Comparison of ENCODE assay signal across 1 cellular context in genomic region chr6:27472617-27473400, GRCh38.
A peak's percentile ranks its signal among the peaks of the same experiment; 100 is the strongest.
TF ChIP-seq lines count a peak whose summit lies in the region.

TSS of gene ZNF184 (minus strand) at chr6:27473105. CDS start at chr6:27472294, 811 bp downstream.

TF ChIP-seq in K562, 482 proteins besides CTCF, POLR2A, EP300 and RAD21 (continued from another document and continues in another):
- TF ChIP-seq GMEB1 (CRISPR knock-in tag; IDR thresholded peaks at IDR 0.05) (peak; percentile 96), RB1 (IDR thresholded peaks at IDR 0.05; ENCODE audit: low read depth) (peak; percentile 65), RBM14 (IDR thresholded peaks at IDR 0.05; ENCODE audit: borderline replicate concordance, insufficient read depth, low read depth, low read length) (no peak), DACH1 (IDR thresholded peaks at IDR 0.05; ENCODE audit: partially characterized antibody) (no peak), TEAD2 (tag; IDR thresholded peaks at IDR 0.05) (no peak), HLTF (IDR thresholded peaks at IDR 0.05) (no peak), IRF2 (CRISPR knock-in tag; IDR thresholded peaks at IDR 0.05) (no peak), ZNF717 (CRISPR knock-in tag; IDR thresholded peaks at IDR 0.05) (no peak), U2AF1 (optimal IDR thresholded peaks at IDR 0.05; ENCODE audit: low read depth, low read length) (no peak), ZNF143 (CRISPR knock-in tag; IDR thresholded peaks at IDR 0.05) (peak; percentile 90), HDGF (IDR thresholded peaks at IDR 0.05) (no peak), NELFE (IDR thresholded peaks at IDR 0.05; ENCODE audit: insufficient read depth, insufficient read length) (no peak), ZKSCAN3 (CRISPR knock-in tag; IDR thresholded peaks at IDR 0.05) (no peak), ZNF280A (IDR thresholded peaks at IDR 0.05; ENCODE audit: low read depth, partially characterized antibody) (no peak), HCFC1 (IDR thresholded peaks at IDR 0.05; ENCODE audit: low read depth, low read length) (peak; percentile 91), ZNF175 (CRISPR knock-in tag; IDR thresholded peaks at IDR 0.05; ENCODE audit: low read depth) (no peak; the same call in 1 of the 2 replicates), SIN3B (IDR thresholded peaks at IDR 0.05; ENCODE audit: low read depth) (peak; percentile 48; the same call in 1 of the 2 replicates), ZBTB49 (CRISPR knock-in tag; IDR thresholded peaks at IDR 0.05; ENCODE audit: borderline replicate concordance) (no peak), SRSF7 (optimal IDR thresholded peaks at IDR 0.05; ENCODE audit: low read depth, low read length) (no peak), ZNF512 (tag; IDR thresholded peaks at IDR 0.05) (no peak), SMC3 (conservative IDR thresholded peaks at IDR 0.05; ENCODE audit: insufficient read depth, low read depth, low read length) (0 out of 2 replicates have a peak, but pooled peaks have one; percentile 7), E2F1 (CRISPR knock-in tag; IDR thresholded peaks at IDR 0.05) (peak; percentile 92), MLX (CRISPR knock-in tag; conservative IDR thresholded peaks at IDR 0.05) (0 out of 4 replicates have a peak, but pooled peaks of 1 of the 2 experiments have one; percentile 75), ZC3H4 (CRISPR knock-in tag; IDR thresholded peaks at IDR 0.05; ENCODE audit: borderline replicate concordance) (no peak), NFE2L1 (tag; IDR thresholded peaks at IDR 0.05; ENCODE audit: borderline replicate concordance, low read depth) (no peak), MTA1 (IDR thresholded peaks at IDR 0.05; ENCODE audit: borderline replicate concordance) (peak; percentile 32; the same call in 1 of the 2 replicates), STAT5A (IDR thresholded peaks at IDR 0.05; ENCODE audit: borderline replicate concordance, low read length) (no peak), MYNN (IDR thresholded peaks at IDR 0.05) (0 out of 2 replicates have a peak, but pooled peaks have one; percentile 32), MYNN (CRISPR knock-in tag; IDR thresholded peaks at IDR 0.05) (no peak), TEAD4 (IDR thresholded peaks at IDR 0.05; ENCODE audit: low read length) (peak; percentile 5; the same call in 1 of the 2 replicates), TEAD4 (CRISPR knock-in tag; IDR thresholded peaks at IDR 0.05; ENCODE audit: borderline replicate concordance) (no peak), ZNF311 (CRISPR knock-in tag; IDR thresholded peaks at IDR 0.05) (0 out of 2 replicates have a peak, but pooled peaks have one; percentile 18), SOX6 (IDR thresholded peaks at IDR 0.05) (peak; percentile 93), EHMT2 (IDR thresholded peaks at IDR 0.05) (no peak), RHOXF2B (CRISPR knock-in tag; conservative IDR thresholded peaks at IDR 0.05) (no peak), NFIX (CRISPR knock-in tag; IDR thresholded peaks at IDR 0.05; ENCODE audit: low read depth) (no peak), ZNF354B (CRISPR knock-in tag; IDR thresholded peaks at IDR 0.05) (no peak), RBM25 (IDR thresholded peaks at IDR 0.05; ENCODE audit: low read depth, low read length, severe bottlenecking) (no peak), ZNF23 (CRISPR knock-in tag; IDR thresholded peaks at IDR 0.05) (no peak), RFX1 (IDR thresholded peaks at IDR 0.05) (peak; percentile 100), ZNF24 (IDR thresholded peaks at IDR 0.05) (no peak), FOXK1 (CRISPR knock-in tag; IDR thresholded peaks at IDR 0.05; ENCODE audit: borderline replicate concordance) (no peak; the same call in 1 of the 2 replicates), ZNF766 (CRISPR knock-in tag; conservative IDR thresholded peaks at IDR 0.05) (no peak), TAF15 (IDR thresholded peaks at IDR 0.05; ENCODE audit: low read depth, low read length) (no peak), NFE2 (IDR thresholded peaks at IDR 0.05; ENCODE audit: low read depth) (no peak), MTA3 (IDR thresholded peaks at IDR 0.05; ENCODE audit: borderline replicate concordance) (peak; percentile 57), EP400 (IDR thresholded peaks at IDR 0.05) (peak; percentile 89), ZNF212 (CRISPR knock-in tag; IDR thresholded peaks at IDR 0.05) (no peak; the same call in 1 of the 2 replicates), MBD1 (CRISPR knock-in tag; IDR thresholded peaks at IDR 0.05) (no peak), HMG20B (CRISPR knock-in tag; IDR thresholded peaks at IDR 0.05) (no peak; the same call in 1 of the 2 replicates), BRF2 (IDR thresholded peaks at IDR 0.05; ENCODE audit: borderline replicate concordance, insufficient read depth, insufficient read length) (no peak), TGIF2 (CRISPR knock-in tag; IDR thresholded peaks at IDR 0.05) (peak; percentile 33; the same call in 1 of the 2 replicates), MBD2 (IDR thresholded peaks at IDR 0.05; ENCODE audit: borderline replicate concordance, low read depth) (peak; percentile 79), ZNF507 (tag; conservative IDR thresholded peaks at IDR 0.05) (no peak), ZNF644 (tag; IDR thresholded peaks at IDR 0.05; ENCODE audit: low read depth) (no peak), DPF2 (IDR thresholded peaks at IDR 0.05) (peak; percentile 60; the same call in 1 of the 2 replicates), ZNF280B (CRISPR knock-in tag; IDR thresholded peaks at IDR 0.05) (no peak), ZNF324 (CRISPR knock-in tag; IDR thresholded peaks at IDR 0.05) (no peak)
